1 cellular context compared by ENCODE assay signal in the genomic region with DNA sequence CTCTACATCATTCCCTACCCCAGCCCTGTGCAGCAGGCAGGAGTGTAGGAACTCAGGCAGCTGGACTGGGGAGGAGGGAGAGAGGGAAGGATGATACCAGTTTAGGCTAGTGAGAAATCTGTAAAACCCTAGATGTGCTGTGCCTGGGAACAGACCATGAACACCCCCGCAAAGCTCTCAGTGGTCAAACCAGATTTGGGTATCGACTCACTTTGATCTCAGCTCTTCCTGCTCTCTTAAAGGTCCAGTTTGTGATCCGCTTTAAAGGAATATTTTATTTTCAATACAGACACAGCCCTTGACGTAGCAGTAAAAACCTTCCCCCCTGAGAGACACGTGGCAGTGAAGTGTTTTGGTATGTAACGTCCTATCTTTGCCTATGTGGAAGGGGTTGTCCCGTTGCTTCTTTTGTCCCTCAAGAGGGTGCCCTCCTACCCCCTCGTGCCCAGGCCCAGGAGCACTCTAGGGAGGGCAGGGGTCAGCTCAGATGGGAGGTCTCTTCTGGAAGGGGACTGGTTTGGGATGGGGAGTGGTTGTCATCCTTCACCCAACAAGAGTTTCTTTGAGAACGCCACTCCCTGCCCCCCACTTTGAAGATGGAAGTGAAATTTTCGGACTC.
TF ChIP-seq lines count a peak whose summit lies in the region.

No MANE protein-coding gene starts in this region.

TF ChIP-seq in GM12878, 131 proteins besides CTCF, POLR2A, EP300 and RAD21:
- TF ChIP-seq NFXL1 (IDR thresholded peaks at IDR 0.05; ENCODE audit: borderline replicate concordance), result peak; percentile 56; the same call in 1 of the 2 replicates
- no peak for TF ChIP-seq ZBED1 (IDR thresholded peaks at IDR 0.05; ENCODE audit: borderline replicate concordance)
- TF ChIP-seq, protein P1, sequence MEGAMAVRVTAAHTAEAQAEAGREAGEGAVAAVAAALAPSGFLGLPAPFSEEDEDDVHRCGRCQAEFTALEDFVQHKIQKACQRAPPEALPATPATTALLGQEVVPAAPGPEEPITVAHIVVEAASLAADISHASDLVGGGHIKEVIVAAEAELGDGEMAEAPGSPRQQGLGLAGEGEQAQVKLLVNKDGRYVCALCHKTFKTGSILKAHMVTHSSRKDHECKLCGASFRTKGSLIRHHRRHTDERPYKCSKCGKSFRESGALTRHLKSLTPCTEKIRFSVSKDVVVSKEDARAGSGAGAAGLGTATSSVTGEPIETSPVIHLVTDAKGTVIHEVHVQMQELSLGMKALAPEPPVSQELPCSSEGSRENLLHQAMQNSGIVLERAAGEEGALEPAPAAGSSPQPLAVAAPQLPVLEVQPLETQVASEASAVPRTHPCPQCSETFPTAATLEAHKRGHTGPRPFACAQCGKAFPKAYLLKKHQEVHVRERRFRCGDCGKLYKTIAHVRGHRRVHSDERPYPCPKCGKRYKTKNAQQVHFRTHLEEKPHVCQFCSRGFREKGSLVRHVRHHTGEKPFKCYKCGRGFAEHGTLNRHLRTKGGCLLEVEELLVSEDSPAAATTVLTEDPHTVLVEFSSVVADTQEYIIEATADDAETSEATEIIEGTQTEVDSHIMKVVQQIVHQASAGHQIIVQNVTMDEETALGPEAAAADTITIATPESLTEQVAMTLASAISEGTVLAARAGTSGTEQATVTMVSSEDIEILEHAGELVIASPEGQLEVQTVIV (IDR thresholded peaks at IDR 0.05; ENCODE audit: borderline replicate concordance, partially characterized antibody), result no peak
- no peak for TF ChIP-seq SP1 (IDR thresholded peaks at IDR 0.05; ENCODE audit: low read depth, low read length)
- TF ChIP-seq, protein P2, sequence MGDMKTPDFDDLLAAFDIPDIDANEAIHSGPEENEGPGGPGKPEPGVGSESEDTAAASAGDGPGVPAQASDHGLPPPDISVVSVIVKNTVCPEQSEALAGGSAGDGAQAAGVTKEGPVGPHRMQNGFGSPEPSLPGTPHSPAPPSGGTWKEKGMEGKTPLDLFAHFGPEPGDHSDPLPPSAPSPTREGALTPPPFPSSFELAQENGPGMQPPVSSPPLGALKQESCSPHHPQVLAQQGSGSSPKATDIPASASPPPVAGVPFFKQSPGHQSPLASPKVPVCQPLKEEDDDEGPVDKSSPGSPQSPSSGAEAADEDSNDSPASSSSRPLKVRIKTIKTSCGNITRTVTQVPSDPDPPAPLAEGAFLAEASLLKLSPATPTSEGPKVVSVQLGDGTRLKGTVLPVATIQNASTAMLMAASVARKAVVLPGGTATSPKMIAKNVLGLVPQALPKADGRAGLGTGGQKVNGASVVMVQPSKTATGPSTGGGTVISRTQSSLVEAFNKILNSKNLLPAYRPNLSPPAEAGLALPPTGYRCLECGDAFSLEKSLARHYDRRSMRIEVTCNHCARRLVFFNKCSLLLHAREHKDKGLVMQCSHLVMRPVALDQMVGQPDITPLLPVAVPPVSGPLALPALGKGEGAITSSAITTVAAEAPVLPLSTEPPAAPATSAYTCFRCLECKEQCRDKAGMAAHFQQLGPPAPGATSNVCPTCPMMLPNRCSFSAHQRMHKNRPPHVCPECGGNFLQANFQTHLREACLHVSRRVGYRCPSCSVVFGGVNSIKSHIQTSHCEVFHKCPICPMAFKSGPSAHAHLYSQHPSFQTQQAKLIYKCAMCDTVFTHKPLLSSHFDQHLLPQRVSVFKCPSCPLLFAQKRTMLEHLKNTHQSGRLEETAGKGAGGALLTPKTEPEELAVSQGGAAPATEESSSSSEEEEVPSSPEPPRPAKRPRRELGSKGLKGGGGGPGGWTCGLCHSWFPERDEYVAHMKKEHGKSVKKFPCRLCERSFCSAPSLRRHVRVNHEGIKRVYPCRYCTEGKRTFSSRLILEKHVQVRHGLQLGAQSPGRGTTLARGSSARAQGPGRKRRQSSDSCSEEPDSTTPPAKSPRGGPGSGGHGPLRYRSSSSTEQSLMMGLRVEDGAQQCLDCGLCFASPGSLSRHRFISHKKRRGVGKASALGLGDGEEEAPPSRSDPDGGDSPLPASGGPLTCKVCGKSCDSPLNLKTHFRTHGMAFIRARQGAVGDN (IDR thresholded peaks at IDR 0.05), result no peak
- no peak for TF ChIP-seq HDGF (IDR thresholded peaks at IDR 0.05)
- no peak for TF ChIP-seq PAX8 (IDR thresholded peaks at IDR 0.05)
